ENCODE assay signal across 26 cellular contexts in the genomic region with DNA sequence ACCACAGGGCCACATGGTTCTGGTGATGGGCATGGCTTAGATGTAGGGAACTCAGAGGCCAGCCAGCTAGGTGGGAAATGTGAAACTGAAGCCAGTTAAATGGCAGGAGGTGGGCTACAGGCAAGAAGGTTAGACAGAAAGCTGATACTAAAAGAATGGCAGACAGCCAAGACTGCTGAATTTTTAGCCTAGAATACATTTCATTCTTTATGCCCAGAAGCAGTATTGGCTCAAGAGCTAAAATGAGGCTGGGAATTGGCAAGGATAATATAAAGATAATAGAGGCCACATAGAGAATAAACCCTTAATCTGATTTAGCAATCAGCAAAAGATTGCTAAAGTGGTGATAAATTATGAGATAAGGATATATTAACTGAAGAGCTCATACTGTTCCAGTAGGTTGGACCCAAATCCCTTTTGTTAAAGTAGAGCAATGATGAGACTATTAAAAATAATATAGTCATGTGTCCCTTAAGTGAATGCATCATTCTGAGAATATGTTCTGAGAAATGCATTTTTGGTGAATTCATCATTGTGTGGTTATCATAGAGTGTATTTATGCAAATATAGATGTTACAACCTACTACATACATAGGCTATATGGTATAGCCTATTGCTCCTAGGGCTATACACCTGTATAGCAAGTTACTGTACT.
DNase-seq lines count a peak whose midpoint lies in the region; ATAC-seq, FAIRE-seq and TF ChIP-seq lines count a peak whose summit lies in the region.
"Had no signal": no experiment of that assay in that cellular context is flagged by ENCODE, and none has a peak within 500 bp of the region (broad histone marks: within the 10 kb centered on the region; RNA-seq: fewer than 3 reads in every experiment).

No MANE protein-coding gene starts in this region.

- H3K4me3 Mint-ChIP-seq in Calu3 (ENCODE audit: low read depth, unreplicated experiment) = no peak overlapping the region
- H3K4me3 Mint-ChIP-seq: CD4-positive, alpha-beta T cell; HFFc6; neural crest cell; T-helper 1 cell treated with Interleukin-12 subunit alpha and Interleukin-12 subunit beta and Interleukin-4 antibody, amounts not matched to agents 30 μg/mL and 1 μg/mL, for 36 hours had no signal

- H3K4ac ChIP-seq in neuronal stem cell (ENCODE audit: low read length) = no peak overlapping the region

- H2BK12ac ChIP-seq in neuronal stem cell (ENCODE audit: low read length) = no peak overlapping the region

- H3K27me3 ChIP-seq in adipocyte (replicated peaks; ENCODE audit: control insufficient read depth, insufficient read depth, low read length) (no peaks in the 10 kb centered on the region), neuronal stem cell (ENCODE audit: control insufficient read depth in 3 of 3, insufficient read depth in 3 of 3, low read depth in 1 of 3, low read length in 3 of 3) (no peaks in the 10 kb centered on the region), pancreas (no peaks in the 10 kb centered on the region)
- H3K27me3 ChIP-seq: left lung, spleen, uterus had no signal

- CTCF ChIA-PET in Calu3 (lab: Charles Lee) = interaction anchor here (0.6 to 1.4 kb wide), 2 partner anchors 29 to 208 kb away, joined by 3 read pairs; no protein-coding TSS in a partner anchor

- H3K36me3 ChIP-seq in adipocyte (ENCODE audit: control insufficient read depth, insufficient read depth, low read length, severe bottlenecking) = no peaks in the 10 kb centered on the region
- no peaks in the 10 kb centered on the region for H3K36me3 ChIP-seq in neuronal stem cell (replicated peaks in 1 of 2; ENCODE audit: control insufficient read depth in 2 of 2, insufficient read depth in 2 of 2, low read length in 2 of 2)
- no peaks in the 10 kb centered on the region for H3K36me3 ChIP-seq in pancreas
- H3K36me3 ChIP-seq: left lung, spleen, uterus had no signal

- no peak overlapping the region for H3K23ac ChIP-seq in neuronal stem cell (ENCODE audit: low read depth, low read length, poor library complexity)

- H2BK5ac ChIP-seq in neuronal stem cell (ENCODE audit: low read length) = no peak overlapping the region

- H3K18ac ChIP-seq in neuronal stem cell (ENCODE audit: low read length) = peak overlapping the region; percentile 74

- H3K4me1 ChIP-seq in adipocyte (ENCODE audit: control insufficient read depth, insufficient read depth, low read length) = peaks cover 40% of the 10 kb centered on the region
- H3K4me1 ChIP-seq in neuronal stem cell (ENCODE audit: control insufficient read depth in 2 of 2, insufficient read depth in 1 of 2, low read depth in 1 of 2, low read length in 2 of 2) = no peaks in the 10 kb centered on the region
- no peaks in the 10 kb centered on the region for H3K4me1 ChIP-seq in pancreas
- H3K4me1 ChIP-seq: left lung, spleen, uterus had no signal

- H2AFZ ChIP-seq in neuronal stem cell (ENCODE audit: low read length) = no peak overlapping the region

- no peak overlapping the region for H2BK15ac ChIP-seq in neuronal stem cell (ENCODE audit: low read length)

- BruUV-seq in Calu3 (replicated peaks; lab: Mats Ljungman, UMichigan) = no TSS peak

- no peak overlapping the region for H4K91ac ChIP-seq in neuronal stem cell (ENCODE audit: low read depth, low read length, poor library complexity)

- H3K9me3 Mint-ChIP-seq in Calu3 (ENCODE audit: low read depth, unreplicated experiment) = no peaks in the 10 kb centered on the region
- H3K9me3 Mint-ChIP-seq: neural crest cell; T-helper 1 cell treated with Interleukin-12 subunit alpha and Interleukin-12 subunit beta and Interleukin-4 antibody, amounts not matched to agents 30 μg/mL and 1 μg/mL, for 36 hours had no signal

- H2BK120ac ChIP-seq in neuronal stem cell (ENCODE audit: low read depth, low read length) = no peak overlapping the region

- no peak overlapping the region for H2AK5ac ChIP-seq in neuronal stem cell (ENCODE audit: low read depth, low read length)

- TF ChIP-seq CTCF in epithelial cell of esophagus (IDR thresholded peaks at IDR 0.05; ENCODE audit: insufficient read depth, low read depth, low read length, missing control alignments) (no peak), pancreas (IDR thresholded peaks at IDR 0.05) (no peak), Calu3 (IDR thresholded peaks at IDR 0.05; ENCODE audit: unreplicated experiment) (no peak)

- peak; percentile 27 for DNase-seq in ELR (ENCODE audit: low read depth)
- peak; percentile 71 for DNase-seq in adipocyte (ENCODE audit: low read depth)
- DNase-seq in epithelial cell of esophagus (ENCODE audit: low read depth) = peak; percentile 15
- DNase-seq in neuronal stem cell (ENCODE audit: low spot score) = no peak
- DNase-seq in pancreas = no peak
- no peak for DNase-seq in stimulated activated CD4-positive, alpha-beta T cell treated with anti-CD3 and anti-CD28 coated beads, Interleukin-2, amount 100 ng/mL, for 48 hours
- DNase-seq in Calu3 = no peak
- DNase-seq: activated CD4-positive, alpha-beta T cell treated with anti-CD3 and anti-CD28 coated beads, Interleukin-2, amount 50 U/mL, for 1 hour; activated CD8-positive, alpha-beta memory T cell treated with anti-CD3 and anti-CD28 coated beads, Interleukin-2, amount 50 U/mL, for 4 hours; activated effector memory CD4-positive, alpha-beta T cell treated with Interleukin-2 at 50 U/mL for 16 hours; amygdala; CD4-positive, alpha-beta T cell; cortex of kidney; DMS79 treated with DMSO at 0.1 percent for 48 hours; HFFc6; KG1; left lung; NCI-H1048; NCI-H2029 treated with DMSO at 0.1 percent for 48 hours; NCI-H510A treated with DMSO at 0.1 percent for 48 hours; SHP77 treated with DMSO at 0.1 percent for 48 hours; spleen; uterus had no signal

- FAIRE-seq in pancreas (lab: Jason Lieb, UNC) = no peak

- H3K27ac Mint-ChIP-seq in Calu3 (ENCODE audit: unreplicated experiment) = no peak overlapping the region
- H3K27ac Mint-ChIP-seq: CD4-positive, alpha-beta T cell; HFFc6; T-helper 1 cell treated with Interleukin-12 subunit alpha and Interleukin-12 subunit beta and Interleukin-4 antibody, amounts not matched to agents 30 μg/mL and 1 μg/mL, for 36 hours had no signal

- H4K8ac ChIP-seq in neuronal stem cell (ENCODE audit: low read depth, low read length) = no peak overlapping the region

- H3K4me3 ChIP-seq in adipocyte (ENCODE audit: low read length) (no peak overlapping the region), epithelial cell of esophagus (ENCODE audit: low read length) (no peak overlapping the region), neuronal stem cell (ENCODE audit: low read length in 2 of 2) (no peak overlapping the region), pancreas (no peak overlapping the region)
- H3K4me3 ChIP-seq: left lung, spleen, uterus had no signal

- no peaks in the 10 kb centered on the region for H3K79me1 ChIP-seq in neuronal stem cell (ENCODE audit: low read depth, low read length)

- H3K36me3 Mint-ChIP-seq in Calu3 (ENCODE audit: insufficient read depth, unreplicated experiment) = no peaks in the 10 kb centered on the region

- no peaks in the 10 kb centered on the region for H3K4me1 Mint-ChIP-seq in Calu3 (ENCODE audit: low read depth, unreplicated experiment)
- H3K4me1 Mint-ChIP-seq: neural crest cell had no signal

- H3K27me3 Mint-ChIP-seq in Calu3 (ENCODE audit: unreplicated experiment) = no peaks in the 10 kb centered on the region

- H3K9ac ChIP-seq in adipocyte (ENCODE audit: low read length) (no peak overlapping the region), neuronal stem cell (ENCODE audit: low read depth, low read length, poor library complexity) (no peak overlapping the region)

- ATAC-seq in pancreas = no peak
- no peak for ATAC-seq in GM21619 (IDR thresholded peaks at IDR 0.05; ENCODE audit: unreplicated experiment)
- ATAC-seq: left lung had no signal

- H3K9me3 ChIP-seq in adipocyte (ENCODE audit: control insufficient read depth, low read length) (no peaks in the 10 kb centered on the region), neuronal stem cell (replicated peaks in 1 of 2; ENCODE audit: control insufficient read depth in 2 of 2, insufficient read depth in 1 of 2, low read depth in 1 of 2, low read length in 2 of 2) (peaks cover 0 to 2% of the 10 kb centered on the region in 2 donors), pancreas (no peaks in the 10 kb centered on the region)
- H3K9me3 ChIP-seq: left lung, spleen, uterus had no signal

- no peak overlapping the region for H3K14ac ChIP-seq in neuronal stem cell (ENCODE audit: low read length)

- no peak overlapping the region for H3K4me2 ChIP-seq in neuronal stem cell (ENCODE audit: insufficient read depth, low read length, poor library complexity, severe bottlenecking)

- H3K27ac ChIP-seq in neuronal stem cell (replicated peaks; ENCODE audit: low read length) = no peak overlapping the region
- no peak overlapping the region for H3K27ac ChIP-seq in pancreas
- H3K27ac ChIP-seq: left lung, spleen had no signal

- intact Hi-C loops in pancreas (cut with DNase I) = no loop called here
- intact Hi-C loops in Calu3 (cut with micrococcal nuclease; ENCODE audit: unreplicated experiment) = no loop called here

Comparison
In these comparisons a context has a peak if more than half of its experiments do, and no peak if none do; other contexts are left out.
1. DNase-seq: peak in ELR (single experiment), adipocyte (single experiment) and epithelial cell of esophagus (single experiment); none in neuronal stem cell (single experiment), pancreas (0 of 6), stimulated activated CD4-positive, alpha-beta T cell treated with anti-CD3 and anti-CD28 coated beads, Interleukin-2, amount 100 ng/mL, for 48 hours (0 of 2) and Calu3 (single experiment).